ENCODE assay signal across 9 cellular contexts in genomic region chr6:41781302-41781711, GRCh38. TPM values are rescaled to one million over a fixed set of nuclear protein-coding genes. Genes with fewer than 3 reads are reported as not detected.
DNase-seq lines count a peak whose midpoint lies in the region; ATAC-seq and TF ChIP-seq lines count a peak whose summit lies in the region.
"Had no signal": no experiment of that assay in that cellular context is flagged by ENCODE, and none has a peak within 500 bp of the region (broad histone marks: within the 10 kb centered on the region; RNA-seq: fewer than 3 reads in every experiment).

No MANE protein-coding gene starts in this region.

- H3K27ac Mint-ChIP-seq in stimulated activated naive B cell treated with anti-CD40 and anti-IgM and Interleukin-4, amounts not matched to agents 10 μg/mL and 1 μg/mL and 100 μg/mL, for 72 hours, result no peak overlapping the region

- no peak for TF ChIP-seq POLR2A in GM18505 (IDR thresholded peaks at IDR 0.05; ENCODE audit: borderline replicate concordance, extremely low read depth, insufficient read depth, insufficient read length)

- peaks cover 2 to 10% of the 10 kb centered on the region in 2 donors for H3K36me3 Mint-ChIP-seq in stimulated activated naive B cell treated with anti-CD40 and anti-IgM and Interleukin-4, amounts not matched to agents 10 μg/mL and 1 μg/mL and 100 μg/mL, for 72 hours

- H2AFZ ChIP-seq in Karpas-422 (ENCODE audit: low read length), result no peak overlapping the region

- peaks cover 10% of the 10 kb centered on the region for H3K79me2 ChIP-seq in Karpas-422 (ENCODE audit: low read length)

- H4K20me1 ChIP-seq in Karpas-422 (ENCODE audit: insufficient read depth, low read depth, low read length), result peaks cover 5% of the 10 kb centered on the region; the same call in 1 of the 2 replicates

- H3K36me3 ChIP-seq in Karpas-422 (ENCODE audit: insufficient read depth, low read length) (no peaks in the 10 kb centered on the region), adipocyte (ENCODE audit: control insufficient read depth, insufficient read depth, low read length, severe bottlenecking) (no peaks in the 10 kb centered on the region), iPS-20b (ENCODE audit: insufficient read depth, low read depth, low read length) (0 out of 2 replicates have a peak, but pooled peaks cover 7% of the 10 kb centered on the region)

- H3K9ac ChIP-seq in Karpas-422 (ENCODE audit: low read length) (peak overlapping the region; percentile 79), adipocyte (ENCODE audit: low read length) (peak overlapping the region; percentile 73), iPS-20b (ENCODE audit: low read depth, low read length) (peak overlapping the region; percentile 60; the same call in 1 of the 2 replicates)

- peaks cover 28 to 47% of the 10 kb centered on the region in 2 donors for H3K4me1 Mint-ChIP-seq in stimulated activated naive B cell treated with anti-CD40 and anti-IgM and Interleukin-4, amounts not matched to agents 10 μg/mL and 1 μg/mL and 100 μg/mL, for 72 hours

- no peaks in the 10 kb centered on the region for H3K9me3 Mint-ChIP-seq in stimulated activated naive B cell treated with anti-CD40 and anti-IgM and Interleukin-4, amounts not matched to agents 10 μg/mL and 1 μg/mL and 100 μg/mL, for 72 hours

- H3K9me3 ChIP-seq in Karpas-422 (ENCODE audit: low read length) (no peaks in the 10 kb centered on the region), adipocyte (ENCODE audit: control insufficient read depth, low read length) (no peaks in the 10 kb centered on the region), iPS-20b (ENCODE audit: insufficient read depth, low read depth, low read length) (no peaks in the 10 kb centered on the region)

- H3K27me3 Mint-ChIP-seq in stimulated activated naive B cell treated with anti-CD40 and anti-IgM and Interleukin-4, amounts not matched to agents 10 μg/mL and 1 μg/mL and 100 μg/mL, for 72 hours, result no peaks in the 10 kb centered on the region

- peak overlapping the region; percentile 78; the same call in 1 of the 2 replicates for H3K4me3 ChIP-seq in Karpas-422 (ENCODE audit: low read length)
- H3K4me3 ChIP-seq in adipocyte (ENCODE audit: low read length), result peak overlapping the region; percentile 76
- H3K4me3 ChIP-seq in iPS-20b (ENCODE audit: low read length), result peak overlapping the region; percentile 86

- H3K27me3 ChIP-seq in Karpas-422 (ENCODE audit: low read length) (no peaks in the 10 kb centered on the region), adipocyte (replicated peaks; ENCODE audit: control insufficient read depth, insufficient read depth, low read length) (no peaks in the 10 kb centered on the region), iPS-20b (ENCODE audit: insufficient read depth, low read length) (peaks cover 52% of the 10 kb centered on the region)

- H3K4me2 ChIP-seq in Karpas-422 (ENCODE audit: low read depth, low read length, poor library complexity, severe bottlenecking), result peak overlapping the region; percentile 94

- no peak for ATAC-seq in stimulated activated naive B cell treated with anti-CD40 and anti-IgM and Interleukin-4, amounts not matched to agents 10 μg/mL and 1 μg/mL and 100 μg/mL, for 72 hours (replicated peaks)
- ATAC-seq in GM18870 (IDR thresholded peaks at IDR 0.05; ENCODE audit: unreplicated experiment) (no peak), GM18505 (IDR thresholded peaks at IDR 0.05; ENCODE audit: unreplicated experiment) (no peak)
- ATAC-seq in activated CD4-positive, CD25-positive, alpha-beta regulatory T cell treated with anti-CD3 and anti-CD28 coated beads, Interleukin-2, amount 50 U/mL, for 24 hours, result no peak

- H3K27ac ChIP-seq in Karpas-422 (ENCODE audit: low read length), result no peak overlapping the region
- no peak overlapping the region for H3K27ac ChIP-seq in iPS-20b (ENCODE audit: low read length)

- no peaks in the 10 kb centered on the region for H3K9me2 ChIP-seq in Karpas-422 (replicated peaks; ENCODE audit: insufficient read depth, low read length)

- H3K4me1 ChIP-seq in Karpas-422 (ENCODE audit: low read length) (peaks cover 46% of the 10 kb centered on the region), adipocyte (ENCODE audit: control insufficient read depth, insufficient read depth, low read length) (peaks cover 24% of the 10 kb centered on the region), iPS-20b (ENCODE audit: insufficient read depth, low read length) (peaks cover 14% of the 10 kb centered on the region; the same call in 1 of the 2 replicates)

- peak overlapping the region; percentile 49 to 78 for H3K4me3 Mint-ChIP-seq in stimulated activated naive B cell treated with anti-CD40 and anti-IgM and Interleukin-4, amounts not matched to agents 10 μg/mL and 1 μg/mL and 100 μg/mL, for 72 hours

- DNase-seq in Karpas-422 (no peak), adipocyte (ENCODE audit: low read depth) (no peak), NCI-H774 (lab: John Stamatoyannopoulos, UW) (no peak)
- no peak for DNase-seq in stimulated activated naive B cell treated with anti-CD40 and anti-IgM and Interleukin-4, amounts not matched to agents 10 μg/mL and 1 μg/mL and 100 μg/mL, for 72 hours
- DNase-seq: activated CD8-positive, alpha-beta memory T cell treated with anti-CD3 and anti-CD28 coated beads, Interleukin-2, amount 50 U/mL, for 48 hours had no signal

RNA-seq across cellular contexts. Expression of gene PRICKLE4, which starts 0.7 kb away (rescaled TPM):
- 0.41 and 2.8 TPM in 2 replicates for total RNA-seq in Karpas-422 (2014; rRNA removed; shearing (Covaris generic); ENCODE audit: low replicate concordance)

RNA-seq across cellular contexts. Expression of gene FRS3, which starts 1.6 kb away (rescaled TPM):
- total RNA-seq in Karpas-422 (2014; rRNA removed; shearing (Covaris generic); ENCODE audit: low replicate concordance), result 4.8 and 9.5 TPM in 2 replicates

RNA-seq across cellular contexts. Expression of gene TOMM6, which starts 6.2 kb away (rescaled TPM):
- total RNA-seq in Karpas-422 (2014; rRNA removed; shearing (Covaris generic); ENCODE audit: low replicate concordance), result 119 and 229 TPM in 2 replicates

RNA-seq across cellular contexts. Expression of gene PGC, which starts 34.1 kb away (rescaled TPM):
- total RNA-seq in Karpas-422 (2014; rRNA removed; shearing (Covaris generic); ENCODE audit: low replicate concordance), result not detected in 2 replicates

RNA-seq across cellular contexts. Expression of gene TFEB, which starts 45.9 kb away (rescaled TPM):
- total RNA-seq in Karpas-422 (2014; rRNA removed; shearing (Covaris generic); ENCODE audit: low replicate concordance), result 72.3 and 117 TPM in 2 replicates
